In the genomic region with DNA sequence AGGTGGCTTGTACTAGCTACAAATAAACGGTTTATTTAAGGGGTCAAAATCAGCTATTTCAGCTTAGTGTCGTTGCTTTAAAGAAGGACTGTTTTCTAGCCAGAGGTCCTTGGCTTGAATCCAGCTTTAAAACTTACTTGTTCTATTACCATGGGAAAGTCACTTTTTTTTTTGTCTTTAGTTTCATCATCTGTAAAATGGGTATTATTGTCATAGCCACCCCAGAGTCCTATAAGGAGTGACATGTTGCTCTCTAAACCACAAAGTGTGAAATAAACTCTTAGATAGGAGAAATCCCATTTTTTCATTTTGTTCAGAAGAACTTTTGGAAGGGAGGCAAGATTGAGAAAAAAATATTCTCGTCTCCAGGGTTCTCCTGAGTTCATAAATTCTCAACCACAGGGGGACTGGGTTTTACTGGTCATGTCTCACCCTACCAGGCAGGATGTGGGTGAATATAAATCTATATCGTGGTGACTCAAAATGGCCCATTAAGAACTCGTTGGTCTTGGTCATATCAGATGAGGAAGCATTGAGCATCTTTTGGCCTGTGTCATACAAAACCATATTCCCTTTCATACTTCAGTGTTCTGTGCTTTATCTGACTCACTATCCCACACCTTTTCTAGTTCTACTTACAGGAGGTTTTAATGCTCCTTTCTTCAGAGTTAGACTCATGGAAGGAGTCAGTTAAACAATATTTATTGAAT, we compare ENCODE assay signal across 8 cellular contexts.
DNase-seq lines count a peak whose midpoint lies in the region; ATAC-seq and TF ChIP-seq lines count a peak whose summit lies in the region.

No MANE protein-coding gene starts in this region.

- no peak overlapping the region for H3K4me3 Mint-ChIP-seq in CD14-positive monocyte
- H3K4me3 Mint-ChIP-seq in activated T-cell treated with anti-CD3 and anti-CD28 coated beads, Interleukin-2, amount 50 U/mL, for 72 hours = peak overlapping the region; percentile 61 to 75
- H3K4me3 Mint-ChIP-seq in nephron progenitor cell = no peak overlapping the region

- intact Hi-C loops in CD14-positive monocyte (cut with micrococcal nuclease) = loop anchor here in 1 of 2 donors (5.0 kb wide), 1 partner anchor 49 kb away; no protein-coding TSS in a partner anchor

- H3K27me3 Mint-ChIP-seq in CD14-positive monocyte (ENCODE audit: low read depth in 3 of 3) (peaks cover 2 to 6% (median 2%) of the 10 kb centered on the region in 3 donors), nephron progenitor cell (ENCODE audit: low read depth, poor library complexity) (no peaks in the 10 kb centered on the region)
- peaks cover 21% of the 10 kb centered on the region for H3K27me3 Mint-ChIP-seq in activated T-cell treated with anti-CD3 and anti-CD28 coated beads, Interleukin-2, amount 50 U/mL, for 72 hours (ENCODE audit: low read depth)

- H3K36me3 Mint-ChIP-seq in CD14-positive monocyte (peaks cover 3 to 5% of the 10 kb centered on the region in 2 donors), nephron progenitor cell (ENCODE audit: low read depth) (no peaks in the 10 kb centered on the region)
- peaks cover 8 to 13% of the 10 kb centered on the region in 2 donors for H3K36me3 Mint-ChIP-seq in activated T-cell treated with anti-CD3 and anti-CD28 coated beads, Interleukin-2, amount 50 U/mL, for 72 hours (ENCODE audit: insufficient read depth in 2 of 2)

- H3K4me1 Mint-ChIP-seq in CD14-positive monocyte = peaks cover 53% of the 10 kb centered on the region
- peaks cover 40% of the 10 kb centered on the region for H3K4me1 Mint-ChIP-seq in activated T-cell treated with anti-CD3 and anti-CD28 coated beads, Interleukin-2, amount 50 U/mL, for 72 hours (ENCODE audit: low read depth)
- no peaks in the 10 kb centered on the region for H3K4me1 Mint-ChIP-seq in nephron progenitor cell

- no peak for TF ChIP-seq CTCF in CD14-positive monocyte (IDR thresholded peaks at IDR 0.05)
- no peak for TF ChIP-seq CTCF in nephron progenitor cell (IDR thresholded peaks at IDR 0.05)

- DNase-seq in CD14-positive monocyte (ENCODE audit: low spot score) (peak; percentile 49), GM19238 (ENCODE audit: insufficient read length, low spot score) (peak; percentile 18), SHP77 (lab: John Stamatoyannopoulos, UW) (no peak), mucosa of gallbladder (ENCODE audit: low spot score) (no peak), nephron progenitor cell (no peak), activated gamma-delta T cell treated with Interleukin-2 at 50 U/mL for 16 hours (no peak)
- peak; percentile 57 to 65 for DNase-seq in activated T-cell treated with anti-CD3 and anti-CD28 coated beads, Interleukin-2, amount 50 U/mL, for 72 hours

- peak; percentile 90 for ATAC-seq in HG03159 (IDR thresholded peaks at IDR 0.05; ENCODE audit: unreplicated experiment)
- ATAC-seq in activated T-cell treated with anti-CD3 and anti-CD28 coated beads, Interleukin-2, amount 50 U/mL, for 72 hours (replicated peaks in 1 of 2) = peak; percentile 90 to 93

- H3K27ac Mint-ChIP-seq in CD14-positive monocyte (peak overlapping the region; percentile 94 to 100 (median 99)), nephron progenitor cell (no peak overlapping the region)
- peak overlapping the region; percentile 85 for H3K27ac Mint-ChIP-seq in activated T-cell treated with anti-CD3 and anti-CD28 coated beads, Interleukin-2, amount 50 U/mL, for 72 hours

- H3K9me3 Mint-ChIP-seq in CD14-positive monocyte (peaks cover 0 to 10% (median 8%) of the 10 kb centered on the region in 7 donors), nephron progenitor cell (peaks cover 26% of the 10 kb centered on the region)
- peaks cover 11% of the 10 kb centered on the region in 2 donors for H3K9me3 Mint-ChIP-seq in activated T-cell treated with anti-CD3 and anti-CD28 coated beads, Interleukin-2, amount 50 U/mL, for 72 hours

Comparison
In these comparisons a context has a peak if more than half of its experiments do, and no peak if none do; other contexts are left out.
1. DNase-seq: peak in CD14-positive monocyte (single experiment), GM19238 (single experiment) and activated T-cell treated with anti-CD3 and anti-CD28 coated beads, Interleukin-2, amount 50 U/mL, for 72 hours (2 of 2); none in SHP77 (0 of 2), mucosa of gallbladder (single experiment), nephron progenitor cell (single experiment) and activated gamma-delta T cell treated with Interleukin-2 at 50 U/mL for 16 hours (single experiment).
2. H3K4me3 Mint-ChIP-seq: peak in activated T-cell treated with anti-CD3 and anti-CD28 coated beads, Interleukin-2, amount 50 U/mL, for 72 hours (2 of 2); none in CD14-positive monocyte (0 of 2) and nephron progenitor cell (single experiment).